Comparison of ENCODE assay signal across 8 cellular contexts in the genomic region with DNA sequence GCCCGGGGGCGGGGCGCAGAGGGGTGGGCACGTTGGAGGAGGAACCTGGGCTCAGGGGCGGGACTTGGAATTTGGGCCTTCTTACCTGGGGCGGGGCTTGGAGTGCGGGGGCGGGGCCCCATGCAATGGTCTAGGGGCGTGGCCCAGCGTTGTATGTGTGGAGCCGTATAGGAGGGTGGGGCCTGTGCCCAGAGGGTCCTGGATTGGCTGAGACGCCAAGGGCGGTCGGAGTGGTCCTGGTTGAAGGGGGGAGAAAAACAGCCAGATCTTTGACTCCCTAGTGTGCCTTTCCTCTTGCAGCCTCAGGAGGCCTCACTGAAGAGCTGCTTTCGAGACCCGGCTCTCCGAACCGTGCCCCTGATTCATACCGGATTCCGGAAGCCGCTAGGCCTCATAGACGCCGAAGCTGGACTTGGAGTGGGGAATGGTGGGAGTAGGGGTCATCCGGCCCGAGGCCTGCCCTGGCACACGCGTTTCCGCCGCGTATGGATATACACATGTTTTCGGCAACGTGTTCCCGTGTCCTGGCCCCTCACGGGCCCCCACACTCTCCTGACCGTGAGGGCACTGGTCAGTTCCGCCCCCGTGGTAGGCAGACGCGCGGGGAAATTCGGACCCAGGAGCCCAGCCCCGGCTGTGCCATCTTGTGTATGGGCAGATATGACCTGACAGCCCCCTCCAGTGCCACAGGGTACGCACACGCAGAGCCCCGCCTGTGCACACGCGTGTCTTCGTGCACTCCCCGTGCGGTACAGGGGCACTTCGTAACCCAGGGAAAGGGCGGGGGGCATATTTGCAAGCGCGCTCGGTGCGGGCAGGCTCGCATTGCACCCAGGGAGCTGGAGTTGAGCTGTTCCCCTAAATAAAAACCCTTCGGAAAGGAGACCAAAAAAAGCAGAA. TPM values are rescaled to one million over a fixed set of nuclear protein-coding genes. Genes with fewer than 3 reads are reported as not detected.
A peak's percentile ranks its signal among the peaks of the same experiment; 100 is the strongest.
DNase-seq lines count a peak whose midpoint lies in the region; ATAC-seq and TF ChIP-seq lines count a peak whose summit lies in the region.

No MANE protein-coding gene starts in this region.

- in situ Hi-C loops in transverse colon (cut with MboI; ENCODE audit: low pct_ligation_motif_present in 1 of 4, low pct_unique_long_range_greater_than_20kb in 1 of 4, low sequenced_read_pairs in 3 of 4), result no loop called here

- H3K27ac ChIP-seq in trophoblast cell (ENCODE audit: low read depth, low read length) (peak overlapping the region; percentile 96), transverse colon (peak overlapping the region; percentile 92 to 97 (median 93))

- TF ChIP-seq EP300 in transverse colon (IDR thresholded peaks at IDR 0.05; ENCODE audit: low read depth), result no peak

- peak overlapping the region; percentile 91 for H2BK5ac ChIP-seq in trophoblast cell (ENCODE audit: low read depth, low read length, poor library complexity)

- peak overlapping the region; percentile 44 for H2BK12ac ChIP-seq in trophoblast cell (ENCODE audit: low read length)

- ATAC-seq in HG02571 (IDR thresholded peaks at IDR 0.05; ENCODE audit: unreplicated experiment), result peak; percentile 42

- DNase-seq in GM10248 (ENCODE audit: extremely low spot score), result peak; percentile 95
- DNase-seq in NCI-H128 (lab: John Stamatoyannopoulos, UW; ENCODE audit: unreplicated experiment), result peak; percentile 96
- peak; percentile 86 to 96 for DNase-seq in SW 1271 (lab: John Stamatoyannopoulos, UW)
- peak; percentile 96 for DNase-seq in adipocyte (ENCODE audit: low read depth)
- DNase-seq in cardiac septum (ENCODE audit: low spot score), result peak; percentile 96
- peak; percentile 96 for DNase-seq in trophoblast cell
- peak; percentile 98 for DNase-seq in transverse colon

- peak overlapping the region; percentile 88 for H2BK120ac ChIP-seq in trophoblast cell (ENCODE audit: insufficient read depth, low read length, poor library complexity)

- WGBS in trophoblast cell (ENCODE audit: extremely low coverage, insufficient coverage, insufficient read length), result no CpG with 5 or more reads among the region's 58 CpGs
- WGBS in transverse colon (ENCODE audit: low coverage in 1 of 2), 2 donors, result 0% methylated on average over 52 of the region's 58 CpGs; no CpG with 5 or more reads in 1 of the 2 donors

- H4K12ac ChIP-seq in trophoblast cell (ENCODE audit: low read depth, low read length), result peak overlapping the region; percentile 99

- peak overlapping the region; percentile 73 for H2AFZ ChIP-seq in trophoblast cell (ENCODE audit: insufficient read depth, low read length, poor library complexity)

- H3K9ac ChIP-seq in adipocyte (ENCODE audit: low read length), result peak overlapping the region; percentile 97
- H3K9ac ChIP-seq in trophoblast cell (ENCODE audit: low read length), result peak overlapping the region; percentile 70

- H3K4me3 ChIP-seq in adipocyte (ENCODE audit: low read length) (peak overlapping the region; percentile 98), trophoblast cell (ENCODE audit: low read depth, low read length) (peak overlapping the region; percentile 71), transverse colon (peak overlapping the region; percentile 68 to 88 (median 78))

- CTCF ChIA-PET in GM10248 (lab: Yijun Ruan, JAX), result interaction anchor here (2.4 kb wide), 1 partner anchor 20 kb away, joined by 12 read pairs; no protein-coding TSS in a partner anchor

- intact Hi-C loops in cardiac septum (cut with DNase I) (loop anchor here (2.0 to 5.0 kb wide), 2 partner anchors 50 to 87 kb away; a partner anchor contains a TSS), transverse colon (cut with DNase I; ENCODE audit: low total_unique reads) (loop anchor here (5.0 kb wide), 1 partner anchor 47 kb away; no protein-coding TSS in a partner anchor)

- TF ChIP-seq POLR2A in transverse colon (IDR thresholded peaks at IDR 0.05), result peak; percentile 85

- H3K18ac ChIP-seq in trophoblast cell (ENCODE audit: low read length), result peak overlapping the region; percentile 99

- H3K9me3 ChIP-seq in adipocyte (ENCODE audit: control insufficient read depth, low read length), result no peaks in the 10 kb centered on the region
- no peaks in the 10 kb centered on the region for H3K9me3 ChIP-seq in trophoblast cell (ENCODE audit: insufficient read depth, low read depth, low read length)
- H3K9me3 ChIP-seq in transverse colon, result no peaks in the 10 kb centered on the region

- POLR2A ChIA-PET in GM10248 (lab: Yijun Ruan, JAX), result interaction anchor here (0.7 kb wide), 1 partner anchor 29 kb away, joined by 7 read pairs; no protein-coding TSS in a partner anchor

- peak overlapping the region; percentile 97 for H4K8ac ChIP-seq in trophoblast cell (ENCODE audit: low read depth, low read length)

- H3K79me1 ChIP-seq in trophoblast cell (ENCODE audit: low read length), result peaks cover 20% of the 10 kb centered on the region

- peaks cover 14% of the 10 kb centered on the region for H3K79me2 ChIP-seq in trophoblast cell (ENCODE audit: control insufficient read depth, insufficient read depth, low read length, poor library complexity)

- H4K91ac ChIP-seq in trophoblast cell (ENCODE audit: low read depth, low read length), result peak overlapping the region; percentile 97

- H3K23ac ChIP-seq in trophoblast cell (ENCODE audit: low read length), result no peak overlapping the region

- peak overlapping the region; percentile 99 for H3K14ac ChIP-seq in trophoblast cell (ENCODE audit: low read length)

- H3K36me3 ChIP-seq in adipocyte (ENCODE audit: control insufficient read depth, insufficient read depth, low read length, severe bottlenecking) (peaks cover 9% of the 10 kb centered on the region), trophoblast cell (ENCODE audit: control insufficient read depth in 1 of 2, insufficient read depth in 2 of 2, low read length in 2 of 2) (peaks cover 10 to 15% of the 10 kb centered on the region in 2 experiments), transverse colon (peaks cover 0 to 12% (median 5%) of the 10 kb centered on the region in 4 donors)

- H3K4ac ChIP-seq in trophoblast cell (ENCODE audit: low read depth, low read length), result peak overlapping the region; percentile 97

- TF ChIP-seq CTCF in GM10248 (IDR thresholded peaks at IDR 0.05; ENCODE audit: control extremely low read depth, extremely low read depth, low read depth, missing control alignments) (no peak), transverse colon (IDR thresholded peaks at IDR 0.05) (peak in 2 of 5 experiments; percentile 20 to 33)

- peak overlapping the region; percentile 88 for H3K4me2 ChIP-seq in trophoblast cell (ENCODE audit: low read length)

- H2AK5ac ChIP-seq in trophoblast cell (ENCODE audit: low read length), result peak overlapping the region; percentile 100

- no peaks in the 10 kb centered on the region for H3K27me3 ChIP-seq in adipocyte (replicated peaks; ENCODE audit: control insufficient read depth, insufficient read depth, low read length)
- H3K27me3 ChIP-seq in trophoblast cell (ENCODE audit: insufficient read depth, low read length), result no peaks in the 10 kb centered on the region
- no peaks in the 10 kb centered on the region for H3K27me3 ChIP-seq in transverse colon

- H3K4me1 ChIP-seq in adipocyte (ENCODE audit: control insufficient read depth, insufficient read depth, low read length) (peaks cover 15% of the 10 kb centered on the region), trophoblast cell (ENCODE audit: control insufficient read depth in 1 of 2, insufficient read depth in 2 of 2, low read length in 2 of 2) (peaks cover 5 to 7% of the 10 kb centered on the region in 2 experiments), transverse colon (peaks cover 17 to 32% (median 22%) of the 10 kb centered on the region in 4 donors)

RNA-seq across cellular contexts. Expression of a gene that starts 0.7 kb away (rescaled TPM):
- total RNA-seq in cardiac septum, result 15.9 TPM
- 12.9 and 13.4 TPM in 2 replicates for polyA plus RNA-seq in trophoblast cell (2013)
- 10 to 100 TPM; 12.2 to 54.7 (median 30.0) TPM for total RNA-seq in transverse colon

RNA-seq across cellular contexts. Expression of a gene that starts 9.2 kb away (rescaled TPM):
- 0.40 TPM for total RNA-seq in cardiac septum
- 5.6 and 6.7 TPM in 2 replicates for polyA plus RNA-seq in trophoblast cell (2013)
- 10 to 100 TPM in 2 of 4 donors, 1 to 10 TPM in 1, under 1 TPM in 1; 0.40 to 22.7 (median 12.2) TPM for total RNA-seq in transverse colon

RNA-seq across cellular contexts. Expression of a gene that starts 10.0 kb away (rescaled TPM):
- total RNA-seq in cardiac septum (34.5 TPM), transverse colon (100 to 1,000 TPM in 1 of 4 donors, 10 to 100 TPM in 3; 56.5 to 105 (median 74.4) TPM)
- polyA plus RNA-seq in trophoblast cell (2013), result 47.8 and 53.3 TPM in 2 replicates

RNA-seq across cellular contexts. Expression of a gene that starts 49.6 kb away (rescaled TPM):
- total RNA-seq in cardiac septum (171 TPM), transverse colon (10 to 100 TPM; 31.8 to 97.6 (median 58.2) TPM)
- polyA plus RNA-seq in trophoblast cell (2013), result 43.3 and 43.8 TPM in 2 replicates

RNA-seq across cellular contexts. Expression of a gene that starts 51.7 kb away (rescaled TPM):
- total RNA-seq in cardiac septum, result 53.1 TPM
- 59.7 and 62.7 TPM in 2 replicates for polyA plus RNA-seq in trophoblast cell (2013)
- total RNA-seq in transverse colon, result 100 to 1,000 TPM in 1 of 4 donors, 10 to 100 TPM in 3; 20.2 to 118 (median 32.7) TPM

Comparison
In these comparisons a context has a peak if more than half of its experiments do, and no peak if none do; other contexts are left out.
1. Peak in every context shown above with its lines: DNase-seq, ATAC-seq, H3K4me3 ChIP-seq and H3K27ac ChIP-seq.